8 cellular contexts compared by ENCODE assay signal in the genomic region with DNA sequence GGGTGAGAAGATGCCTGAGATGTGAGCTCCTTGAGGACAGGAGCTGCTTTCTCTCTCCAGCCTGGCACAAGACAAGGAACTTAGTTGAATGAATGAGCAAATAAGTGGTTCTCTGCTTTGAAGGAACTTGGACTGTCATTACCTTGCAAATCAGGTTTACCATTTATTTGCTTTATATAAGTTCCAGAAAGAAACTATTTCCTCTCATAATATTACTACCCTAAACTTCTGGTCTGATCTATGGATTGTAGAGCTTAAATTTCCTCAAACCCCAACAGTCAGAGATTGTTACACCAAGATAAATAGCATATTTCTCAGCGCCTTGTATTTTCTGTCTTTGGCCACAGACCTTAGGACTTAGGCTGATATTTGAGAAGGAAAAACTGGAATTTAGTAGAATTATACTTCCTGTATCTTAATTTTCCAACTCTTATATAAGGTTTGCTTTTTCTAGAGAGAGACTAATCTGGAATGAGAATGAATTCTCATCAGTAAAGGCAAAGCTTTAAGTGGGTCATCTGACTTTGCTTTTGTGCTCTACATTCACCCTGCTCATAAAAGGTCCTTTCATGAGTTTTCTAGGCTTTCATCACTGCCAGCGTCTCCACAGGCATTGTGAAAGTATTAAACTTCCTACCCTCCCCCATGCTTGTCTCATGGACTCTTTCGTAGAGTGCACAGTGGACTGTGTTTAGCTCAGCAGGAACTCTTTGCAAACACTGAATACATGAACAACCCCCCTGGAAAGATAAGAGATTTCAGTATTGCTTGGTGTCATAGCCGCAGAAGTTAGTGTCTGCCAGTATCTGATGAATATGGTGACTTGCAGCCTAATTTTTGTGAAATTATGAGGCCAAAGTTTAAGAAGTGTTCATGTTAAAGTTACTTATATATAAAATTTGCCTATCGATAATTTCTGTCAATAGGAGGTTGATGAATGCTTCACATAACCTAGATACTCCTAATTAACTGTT.
DNase-seq lines count a peak whose midpoint lies in the region; ATAC-seq and TF ChIP-seq lines count a peak whose summit lies in the region.

No MANE protein-coding gene starts in this region.

- no peaks in the 10 kb centered on the region for H3K27me3 Mint-ChIP-seq in CD4-positive, CD25-positive, alpha-beta regulatory T cell
- no peaks in the 10 kb centered on the region for H3K27me3 Mint-ChIP-seq in natural killer cell (ENCODE audit: low read depth in 2 of 2)

- peak overlapping the region in 2 of 3 donors; percentile 56 to 62 for H3K27ac Mint-ChIP-seq in CD4-positive, CD25-positive, alpha-beta regulatory T cell
- peak overlapping the region; percentile 47 to 72 for H3K27ac Mint-ChIP-seq in natural killer cell

- peaks cover 0 to 2% (median 0%) of the 10 kb centered on the region in 7 donors for H3K9me3 Mint-ChIP-seq in CD4-positive, CD25-positive, alpha-beta regulatory T cell
- H3K9me3 Mint-ChIP-seq in natural killer cell, result no peaks in the 10 kb centered on the region

- peaks cover 13 to 25% (median 21%) of the 10 kb centered on the region in 4 donors for H3K4me1 Mint-ChIP-seq in CD4-positive, CD25-positive, alpha-beta regulatory T cell
- peaks cover 21 to 26% of the 10 kb centered on the region in 2 donors for H3K4me1 Mint-ChIP-seq in natural killer cell

- peak in 1 of 3 donors; percentile 11 for DNase-seq in CD4-positive, CD25-positive, alpha-beta regulatory T cell
- DNase-seq in NCI-H345 (lab: John Stamatoyannopoulos, UW) (peak; percentile 92), natural killer cell (no peak), hepatic stellate cell (ENCODE audit: low spot score) (no peak)
- no peak for DNase-seq in stimulated activated naive CD4-positive, alpha-beta T cell treated with Interleukin-2 at 50 U/mL for 16 hours (lab: John Stamatoyannopoulos, UW)

- TF ChIP-seq CTCF in natural killer cell (IDR thresholded peaks at IDR 0.05), result no peak

- peaks cover 26% of the 10 kb centered on the region for H3K36me3 ChIP-seq in CD4-positive, CD25-positive, alpha-beta regulatory T cell (ENCODE audit: control insufficient read depth, insufficient read depth, low read length)
- H3K36me3 ChIP-seq in ectodermal cell (ENCODE audit: control insufficient read depth, insufficient read depth, low read length), result no peaks in the 10 kb centered on the region

- ATAC-seq in CD4-positive, CD25-positive, alpha-beta regulatory T cell (ENCODE audit: low read depth in 2 of 2), result no peak
- ATAC-seq in natural killer cell (peak in 1 of 3 donors; percentile 74), GM21723 (IDR thresholded peaks at IDR 0.05; ENCODE audit: unreplicated experiment) (no peak), GM18873 (IDR thresholded peaks at IDR 0.05; ENCODE audit: low FRiP score, unreplicated experiment) (no peak)

- no peaks in the 10 kb centered on the region for H3K9me3 ChIP-seq in CD4-positive, CD25-positive, alpha-beta regulatory T cell (ENCODE audit: control insufficient read depth in 2 of 2, low read length in 2 of 2)
- H3K9me3 ChIP-seq in ectodermal cell (ENCODE audit: control insufficient read depth, low read length), result no peaks in the 10 kb centered on the region

- H3K36me3 Mint-ChIP-seq in CD4-positive, CD25-positive, alpha-beta regulatory T cell, result peaks cover 24% of the 10 kb centered on the region
- peaks cover 7% of the 10 kb centered on the region for H3K36me3 Mint-ChIP-seq in natural killer cell

- no peak overlapping the region for H3K4me3 Mint-ChIP-seq in CD4-positive, CD25-positive, alpha-beta regulatory T cell
- H3K4me3 Mint-ChIP-seq in natural killer cell, result no peak overlapping the region

- WGBS in ectodermal cell, 2 experiments, result 32 to 46% methylated on average over 3 to 4 of the region's 5 CpGs

- no peaks in the 10 kb centered on the region for H3K27me3 ChIP-seq in CD4-positive, CD25-positive, alpha-beta regulatory T cell (ENCODE audit: control insufficient read depth, insufficient read depth, low read length)
- no peaks in the 10 kb centered on the region for H3K27me3 ChIP-seq in ectodermal cell (ENCODE audit: control insufficient read depth, insufficient read depth, low read length, poor library complexity, severe bottlenecking)

- H3K4me3 ChIP-seq in CD4-positive, CD25-positive, alpha-beta regulatory T cell (ENCODE audit: low read depth, low read length), result no peak overlapping the region
- no peak overlapping the region for H3K4me3 ChIP-seq in ectodermal cell (ENCODE audit: insufficient read depth, low read depth, low read length)

- H3K27ac ChIP-seq in CD4-positive, CD25-positive, alpha-beta regulatory T cell (ENCODE audit: insufficient read depth, low read length, poor library complexity, severe bottlenecking), result peak overlapping the region; percentile 33
- H3K27ac ChIP-seq in ectodermal cell (ENCODE audit: insufficient read depth, low read depth, low read length, poor library complexity, severe bottlenecking), result peak overlapping the region; percentile 19

- no peaks in the 10 kb centered on the region for H3K4me1 ChIP-seq in CD4-positive, CD25-positive, alpha-beta regulatory T cell (ENCODE audit: control insufficient read depth, insufficient read depth, low read length, poor library complexity, severe bottlenecking)
- no peaks in the 10 kb centered on the region for H3K4me1 ChIP-seq in ectodermal cell (ENCODE audit: control insufficient read depth, insufficient read depth, low read length)

- intact Hi-C loops in natural killer cell (cut with micrococcal nuclease), result no loop called here
